Comparison of ENCODE assay signal across 8 cellular contexts in genomic region chr1:28208818-28209441, GRCh38. TPM values are rescaled to one million over a fixed set of nuclear protein-coding genes. Genes with fewer than 3 reads are reported as not detected.
A peak's percentile ranks its signal among the peaks of the same experiment; 100 is the strongest.
DNase-seq lines count a peak whose midpoint lies in the region; ATAC-seq, FAIRE-seq and TF ChIP-seq lines count a peak whose summit lies in the region.

No MANE protein-coding gene starts in this region.

- POLR2A ChIA-PET in A549 (lab: Yijun Ruan, JAX) = interaction anchor here (1.1 to 1.3 kb wide), 2 partner anchors 118 to 120 kb away, joined by 3 to 6 read pairs; partner anchors contain the start of gene EYA3
- POLR2A ChIA-PET in H1 (lab: Charles Lee; ENCODE audit: partially characterized antibody) = interaction anchor here (0.9 to 1.7 kb wide), 2 partner anchors 121 to 249 kb away, joined by 3 to 4 read pairs; partner anchors contain the start of genes EYA3 and XKR8

- no peak overlapping the region for H3K18ac ChIP-seq in H1 (ENCODE audit: extremely low read depth, low read length)
- no peak overlapping the region for H3K18ac ChIP-seq in mesendoderm (ENCODE audit: low read length)

- H3K4me2 ChIP-seq in A549 (no peak overlapping the region), H1 (ENCODE audit: insufficient read depth in 1 of 2, low read depth in 2 of 2, low read length in 2 of 2) (no peak overlapping the region), mesendoderm (ENCODE audit: low read length) (no peak overlapping the region)

- no peaks in the 10 kb centered on the region for H3K9me3 Mint-ChIP-seq in stimulated activated memory B cell treated with anti-CD40 and anti-IgM and Interleukin-4, amounts not matched to agents 10 μg/mL and 1 μg/mL and 100 μg/mL, for 72 hours

- no peak overlapping the region for H2AFZ ChIP-seq in H1 (ENCODE audit: low read length)

- TF ChIP-seq EP300 in A549 (IDR thresholded peaks at IDR 0.05) (no peak), H1 (IDR thresholded peaks at IDR 0.05; ENCODE audit: borderline replicate concordance in 1 of 2, low read depth in 2 of 2, low read length in 2 of 2) (no peak)

- no peaks in the 10 kb centered on the region for H3K23me2 ChIP-seq in H1 (ENCODE audit: low read depth, low read length)

- H3K14ac ChIP-seq in H1 (ENCODE audit: insufficient read length) = no peak overlapping the region

- H3K36me3 ChIP-seq in H1 (ENCODE audit: control insufficient read depth in 2 of 4, insufficient read depth in 4 of 4, low read length in 3 of 4) (peaks cover 8 to 53% (median 31%) of the 10 kb centered on the region in 4 experiments), mesendoderm (ENCODE audit: control insufficient read depth, insufficient read depth, low read length) (peaks cover 6% of the 10 kb centered on the region)

- peaks cover 37% of the 10 kb centered on the region for H3K36me3 Mint-ChIP-seq in stimulated activated memory B cell treated with anti-CD40 and anti-IgM and Interleukin-4, amounts not matched to agents 10 μg/mL and 1 μg/mL and 100 μg/mL, for 72 hours

- no peak overlapping the region for H3K56ac ChIP-seq in H1 (replicated peaks; ENCODE audit: insufficient read length, low read depth, low read length)
- H3K56ac ChIP-seq in mesendoderm (ENCODE audit: low read length) = no peak overlapping the region

- H3K27ac ChIP-seq in A549 (no peak overlapping the region), H1 (ENCODE audit: low read depth, low read length) (no peak overlapping the region), mesendoderm (ENCODE audit: low read depth, low read length) (no peak overlapping the region)

- TF ChIP-seq RAD21 in A549 (conservative IDR thresholded peaks at IDR 0.05 in 1 of 2, IDR thresholded peaks at IDR 0.05 in 1 of 2) (peak; percentile 87 to 88), H1 (IDR thresholded peaks at IDR 0.05 in 1 of 2, conservative IDR thresholded peaks at IDR 0.05 in 1 of 2; ENCODE audit: low read depth in 2 of 2, low read length in 2 of 2) (peak; percentile 89 to 91)

- CTCF ChIA-PET in A549 (lab: Yijun Ruan, JAX) (interaction anchor here (0.6 to 7.7 kb wide), 39 partner anchors 9 to 378 kb away, joined by 3 to 144 read pairs (median 4); partner anchors contain the start of genes EYA3 and PPP1R8), H1 (lab: Charles Lee; ENCODE audit: partially characterized antibody) (interaction anchor here (0.6 to 3.7 kb wide), 26 partner anchors 9 to 353 kb away, joined by 3 to 52 read pairs (median 4); partner anchors contain the start of gene EYA3)

- peak; percentile 42 to 69 for DNase-seq in A549 (ENCODE audit: low read depth in 1 of 2, low spot score in 1 of 2)
- DNase-seq in GM13976 (ENCODE audit: low spot score) = peak; percentile 61
- DNase-seq in NCI-H524 (lab: John Stamatoyannopoulos, UW) = peak; percentile 28 to 48
- DNase-seq in activated CD4-positive, alpha-beta T cell treated with anti-CD3 and anti-CD28 coated beads, Interleukin-2, amount 50 U/mL, for 4 hours = peak; percentile 57 to 58
- DNase-seq in H1 (ENCODE audit: low read depth in 1 of 2, low spot score in 2 of 2) = peak in 1 of 2 experiments; percentile 53
- DNase-seq in mesendoderm = peak; percentile 75

- H3K4ac ChIP-seq in H1 (replicated peaks; ENCODE audit: insufficient read length, low read depth, low read length) = no peak overlapping the region
- no peak overlapping the region for H3K4ac ChIP-seq in mesendoderm (ENCODE audit: low read depth, low read length)

- H2BK15ac ChIP-seq in H1 (ENCODE audit: low read length) (no peak overlapping the region), mesendoderm (replicated peaks; ENCODE audit: low read depth) (no peak overlapping the region)

- TF ChIP-seq CTCF in A549 (IDR thresholded peaks at IDR 0.05) (peak; percentile 79), GM13976 (IDR thresholded peaks at IDR 0.05; ENCODE audit: borderline replicate concordance, control extremely low read depth, extremely low read depth, insufficient read depth, missing control alignments) (peak; percentile 64), H1 (IDR thresholded peaks at IDR 0.05; ENCODE audit: control extremely low read depth in 1 of 3, insufficient read depth in 1 of 3, low read depth in 1 of 3, low read length in 3 of 3) (peak in 2 of 3 experiments; percentile 77 to 79; a peak in 3 of 4 replicates)

- no peak overlapping the region for H3K23ac ChIP-seq in H1 (ENCODE audit: insufficient read length)
- no peak overlapping the region for H3K23ac ChIP-seq in mesendoderm (ENCODE audit: low read length)

- H3K79me2 ChIP-seq in H1 (ENCODE audit: control insufficient read depth in 1 of 2, insufficient read depth in 2 of 2, low read length in 2 of 2) = 0 out of 4 replicates have a peak, but pooled peaks cover 0 to 7% of the 10 kb centered on the region in 2 experiments
- no peaks in the 10 kb centered on the region for H3K79me2 ChIP-seq in mesendoderm (ENCODE audit: control insufficient read depth, insufficient read depth, low read length)

- no peaks in the 10 kb centered on the region for H3K27me3 ChIP-seq in H1 (replicated peaks in 1 of 4; ENCODE audit: control insufficient read depth in 3 of 4, extremely low read depth in 1 of 4, insufficient read depth in 3 of 4, low read length in 3 of 4)
- no peaks in the 10 kb centered on the region for H3K27me3 ChIP-seq in mesendoderm (ENCODE audit: insufficient read depth, low read length, poor library complexity)

- no peak for TF ChIP-seq POLR2A in A549 (IDR thresholded peaks at IDR 0.05; ENCODE audit: low read length)
- no peak for TF ChIP-seq POLR2A in H1 (IDR thresholded peaks at IDR 0.05; ENCODE audit: control extremely low read depth in 1 of 2, low read depth in 2 of 2, low read length in 2 of 2)

- no peak overlapping the region for H2BK20ac ChIP-seq in H1 (ENCODE audit: low read length)

- H4K8ac ChIP-seq in H1 (ENCODE audit: extremely low read depth, insufficient read depth, low read length) (no peak overlapping the region), mesendoderm (ENCODE audit: low read depth, low read length) (no peak overlapping the region)

- no peak overlapping the region for H4K91ac ChIP-seq in H1 (replicated peaks; ENCODE audit: insufficient read length, low read length)

- no peak overlapping the region for H2BK12ac ChIP-seq in H1 (ENCODE audit: low read depth, low read length)

- no peak overlapping the region for H3K4me3 Mint-ChIP-seq in stimulated activated memory B cell treated with anti-CD40 and anti-IgM and Interleukin-4, amounts not matched to agents 10 μg/mL and 1 μg/mL and 100 μg/mL, for 72 hours

- no peak overlapping the region for H3K9ac ChIP-seq in H1 (replicated peaks in 1 of 4; ENCODE audit: extremely low read depth in 1 of 4, low read depth in 3 of 4, low read length in 3 of 4)
- no peak overlapping the region for H3K9ac ChIP-seq in mesendoderm (ENCODE audit: low read length)

- H3K4me1 Mint-ChIP-seq in stimulated activated memory B cell treated with anti-CD40 and anti-IgM and Interleukin-4, amounts not matched to agents 10 μg/mL and 1 μg/mL and 100 μg/mL, for 72 hours = peaks cover 6% of the 10 kb centered on the region

- H3K4me1 ChIP-seq in A549 (0 out of 3 replicates have a peak, but pooled peaks cover 3% of the 10 kb centered on the region), H1 (replicated peaks in 1 of 4; ENCODE audit: control insufficient read depth in 3 of 4, insufficient read depth in 4 of 4, low read length in 3 of 4) (no peaks in the 10 kb centered on the region), mesendoderm (ENCODE audit: control insufficient read depth, low read depth, low read length) (no peaks in the 10 kb centered on the region)

- H2AK5ac ChIP-seq in H1 (ENCODE audit: low read depth, low read length) (no peak overlapping the region), mesendoderm (ENCODE audit: low read length) (no peak overlapping the region)

- no peaks in the 10 kb centered on the region for H3K9me3 ChIP-seq in A549
- H3K9me3 ChIP-seq in H1 (ENCODE audit: insufficient read depth in 2 of 2, low read depth in 1 of 2, low read length in 1 of 2) = no peaks in the 10 kb centered on the region

- ATAC-seq in A549 = peak; percentile 85 to 90
- ATAC-seq in stimulated activated memory B cell treated with anti-CD40 and anti-IgM and Interleukin-4, amounts not matched to agents 10 μg/mL and 1 μg/mL and 100 μg/mL, for 72 hours = peak; percentile 70
- no peak for ATAC-seq in GM19397 (IDR thresholded peaks at IDR 0.05; ENCODE audit: unreplicated experiment)

- in situ Hi-C loops in GM13976 (cut with MboI; ENCODE audit: low sequenced_read_pairs, unreplicated experiment) = no loop called here

- H4K5ac ChIP-seq in H1 (ENCODE audit: insufficient read length, low read depth, low read length) = no peak overlapping the region
- no peak overlapping the region for H4K5ac ChIP-seq in mesendoderm (ENCODE audit: low read length)

- H2BK120ac ChIP-seq in H1 (replicated peaks; ENCODE audit: low read depth, low read length) (no peak overlapping the region), mesendoderm (ENCODE audit: low read depth, low read length) (no peak overlapping the region)

- H3K4me3 ChIP-seq in A549 (no peak overlapping the region), H1 (ENCODE audit: extremely low read depth in 1 of 4, insufficient read depth in 2 of 4, low read depth in 3 of 4, low read length in 4 of 4) (no peak overlapping the region), mesendoderm (ENCODE audit: low read length) (no peak overlapping the region)

- H3K79me1 ChIP-seq in H1 (ENCODE audit: low read depth, low read length) = no peaks in the 10 kb centered on the region
- no peaks in the 10 kb centered on the region for H3K79me1 ChIP-seq in mesendoderm (ENCODE audit: low read length)

- H4K20me1 ChIP-seq in H1 (replicated peaks in 1 of 2; ENCODE audit: control insufficient read depth in 1 of 2, insufficient read depth in 2 of 2, low read length in 2 of 2) = peaks cover 0 to 3% of the 10 kb centered on the region in 2 experiments

- no peaks in the 10 kb centered on the region for H3K27me3 Mint-ChIP-seq in stimulated activated memory B cell treated with anti-CD40 and anti-IgM and Interleukin-4, amounts not matched to agents 10 μg/mL and 1 μg/mL and 100 μg/mL, for 72 hours

- FAIRE-seq in A549 (lab: Jason Lieb, UNC) = no peak
- peak; percentile 50 for FAIRE-seq in H1 (lab: Jason Lieb, UNC)

- peak overlapping the region; percentile 19 for H3K27ac Mint-ChIP-seq in stimulated activated memory B cell treated with anti-CD40 and anti-IgM and Interleukin-4, amounts not matched to agents 10 μg/mL and 1 μg/mL and 100 μg/mL, for 72 hours

- H2BK5ac ChIP-seq in H1 (ENCODE audit: low read depth, low read length) (no peak overlapping the region), mesendoderm (ENCODE audit: low read length) (no peak overlapping the region)

- 16% methylated on average over 4 of the region's 4 CpGs for WGBS in A549 (ENCODE audit: missing lambda C conversion rate)
- 77% methylated on average over 4 of the region's 4 CpGs; no CpG with 5 or more reads in 1 of the 2 experiments for WGBS in H1 (ENCODE audit: extremely low coverage in 1 of 2, insufficient coverage in 1 of 2, insufficient read length in 1 of 2, insufficient replicate concordance in 2 of 2, low coverage in 1 of 2, low lambda C conversion rate in 2 of 2, missing lambda C conversion rate in 1 of 2), 2 experiments
- WGBS in mesendoderm (ENCODE audit: extremely low coverage, insufficient coverage, low lambda C conversion rate) = 100% methylated on average over 1 of the region's 4 CpGs

RNA-seq across cellular contexts. Expression of gene DNAJC8, which starts 23.9 kb away (rescaled TPM):
- polyA plus RNA-seq in A549 (2011; rRNA removed) (67.0 and 93.7 TPM in 2 replicates), A549 (2017; fragmentation: RNase III; extraction: RNeasy Plus Mini Kit Qiagen cat#74134 plus additional on column Dnase treatment) (81.7 to 87.3 TPM (median 81.8 TPM) in 3 replicates), H1 (2011; rRNA removed) (74.1 and 116 TPM in 2 replicates)
- 39.9 and 42.3 TPM in 2 replicates for polyA plus RNA-seq in A549 (2012; cell fraction: cytosol; rRNA removed)
- polyA plus RNA-seq in A549 (2012; cell fraction: nucleus; rRNA removed) = 19.3 and 29.0 TPM in 2 replicates
- polyA minus RNA-seq in A549 (2011; rRNA and poly(A)+ RNA removed) = 18.1 and 18.8 TPM in 2 replicates
- 129 and 134 TPM in 2 replicates for total RNA-seq in H1 (2021; fragmentation: NEBNext Ultra II Directional; extraction: Animal tissue kit (Norgen Biotek cat#: 25700))
- 105 TPM for polyA plus RNA-seq in H1 (2011; cell fraction: cytosol; rRNA removed)
- polyA plus RNA-seq in H1 (2011; cell fraction: nucleus; rRNA removed) = 44.7 TPM
- polyA plus RNA-seq in H1 (2012, experiment 1 of 2) = 116 to 133 TPM (median 119 TPM) in 4 replicates
- polyA plus RNA-seq in H1 (2012, experiment 2 of 2) = 116 TPM
- 155 TPM for polyA plus RNA-seq in H1 (2013, experiment 1 of 2)
- polyA plus RNA-seq in H1 (2013, experiment 2 of 2) = 156 TPM
- polyA minus RNA-seq in H1 (2011; rRNA and poly(A)+ RNA removed) = 31.2 and 38.8 TPM in 2 replicates
- 19.2 TPM for polyA minus RNA-seq in H1 (2011; cell fraction: cytosol; rRNA and poly(A)+ RNA removed)
- polyA minus RNA-seq in H1 (2011; cell fraction: nucleus; rRNA and poly(A)+ RNA removed) = 23.8 TPM
- 156 TPM for polyA plus RNA-seq in mesendoderm (2013, experiment 1 of 2)
- 156 TPM for polyA plus RNA-seq in mesendoderm (2013, experiment 2 of 2)

RNA-seq across cellular contexts. Expression of gene ATP5IF1, which starts 27.0 kb away (rescaled TPM):
- 102 and 178 TPM in 2 replicates for polyA plus RNA-seq in A549 (2011; rRNA removed)
- 245 and 347 TPM in 2 replicates for polyA plus RNA-seq in A549 (2012; cell fraction: cytosol; rRNA removed)
- 73.8 and 121 TPM in 2 replicates for polyA plus RNA-seq in A549 (2012; cell fraction: nucleus; rRNA removed)
- polyA plus RNA-seq in A549 (2017; fragmentation: RNase III; extraction: RNeasy Plus Mini Kit Qiagen cat#74134 plus additional on column Dnase treatment) = 229 to 240 TPM (median 234 TPM) in 3 replicates
- polyA minus RNA-seq in A549 (2011; rRNA and poly(A)+ RNA removed) = 9.6 and 12.8 TPM in 2 replicates
- total RNA-seq in H1 (2021; fragmentation: NEBNext Ultra II Directional; extraction: Animal tissue kit (Norgen Biotek cat#: 25700)) = 198 and 202 TPM in 2 replicates
- polyA plus RNA-seq in H1 (2011; rRNA removed) = 242 and 292 TPM in 2 replicates
- polyA plus RNA-seq in H1 (2011; cell fraction: cytosol; rRNA removed) = 541 TPM
- 149 TPM for polyA plus RNA-seq in H1 (2011; cell fraction: nucleus; rRNA removed)
- polyA plus RNA-seq in H1 (2012, experiment 1 of 2) = 353 to 427 TPM (median 404 TPM) in 4 replicates
- 148 TPM for polyA plus RNA-seq in H1 (2012, experiment 2 of 2)
- 547 TPM for polyA plus RNA-seq in H1 (2013, experiment 1 of 2)
- 580 TPM for polyA plus RNA-seq in H1 (2013, experiment 2 of 2)
- polyA minus RNA-seq in H1 (2011; rRNA and poly(A)+ RNA removed) = 16.3 and 22.7 TPM in 2 replicates
- polyA minus RNA-seq in H1 (2011; cell fraction: cytosol; rRNA and poly(A)+ RNA removed) = 88.7 TPM
- 56.0 TPM for polyA minus RNA-seq in H1 (2011; cell fraction: nucleus; rRNA and poly(A)+ RNA removed)
- 620 TPM for polyA plus RNA-seq in mesendoderm (2013, experiment 1 of 2)
- 625 TPM for polyA plus RNA-seq in mesendoderm (2013, experiment 2 of 2)

RNA-seq across cellular contexts. Expression of gene PTAFR, which starts 32.4 kb away (rescaled TPM):
- 0.58 and 0.83 TPM in 2 replicates for polyA plus RNA-seq in A549 (2011; rRNA removed)
- 0.50 and 0.84 TPM in 2 replicates for polyA plus RNA-seq in A549 (2012; cell fraction: cytosol; rRNA removed)
- polyA plus RNA-seq in A549 (2012; cell fraction: nucleus; rRNA removed) = 0.26 and 0.40 TPM in 2 replicates
- 0.17 to 0.24 TPM (median 0.17 TPM) in 3 replicates for polyA plus RNA-seq in A549 (2017; fragmentation: RNase III; extraction: RNeasy Plus Mini Kit Qiagen cat#74134 plus additional on column Dnase treatment)
- polyA minus RNA-seq in A549 (2011; rRNA and poly(A)+ RNA removed) = 0.70 and 0.83 TPM in 2 replicates
- total RNA-seq in H1 (2021; fragmentation: NEBNext Ultra II Directional; extraction: Animal tissue kit (Norgen Biotek cat#: 25700)) = 1.2 TPM in 2 replicates
- polyA plus RNA-seq in H1 (2011; rRNA removed) = 3.4 and 4.9 TPM in 2 replicates
- polyA plus RNA-seq in H1 (2011; cell fraction: cytosol; rRNA removed) = 2.7 TPM
- polyA plus RNA-seq in H1 (2011; cell fraction: nucleus; rRNA removed) = 1.2 TPM
- polyA plus RNA-seq in H1 (2012, experiment 1 of 2) = 1.4 to 1.6 TPM (median 1.5 TPM) in 4 replicates
- polyA plus RNA-seq in H1 (2012, experiment 2 of 2) = 1.3 TPM
- 1.8 TPM for polyA plus RNA-seq in H1 (2013, experiment 1 of 2)
- 2.0 TPM for polyA plus RNA-seq in H1 (2013, experiment 2 of 2)
- 5.5 and 6.6 TPM in 2 replicates for polyA minus RNA-seq in H1 (2011; rRNA and poly(A)+ RNA removed)
- 0.73 TPM for polyA minus RNA-seq in H1 (2011; cell fraction: cytosol; rRNA and poly(A)+ RNA removed)
- polyA minus RNA-seq in H1 (2011; cell fraction: nucleus; rRNA and poly(A)+ RNA removed) = 1.4 TPM
- polyA plus RNA-seq in mesendoderm (2013, experiment 1 of 2) = 0.59 TPM
- 0.81 TPM for polyA plus RNA-seq in mesendoderm (2013, experiment 2 of 2)

RNA-seq across cellular contexts. Expression of gene SESN2, which starts 50.4 kb away (rescaled TPM):
- polyA plus RNA-seq in A549 (2011; rRNA removed) (16.6 and 16.7 TPM in 2 replicates), A549 (2017; fragmentation: RNase III; extraction: RNeasy Plus Mini Kit Qiagen cat#74134 plus additional on column Dnase treatment) (5.2 to 5.6 TPM (median 5.6 TPM) in 3 replicates), H1 (2011; rRNA removed) (33.0 and 54.4 TPM in 2 replicates)
- polyA plus RNA-seq in A549 (2012; cell fraction: cytosol; rRNA removed) = 6.2 and 7.9 TPM in 2 replicates
- 12.5 and 16.4 TPM in 2 replicates for polyA plus RNA-seq in A549 (2012; cell fraction: nucleus; rRNA removed)
- polyA minus RNA-seq in A549 (2011; rRNA and poly(A)+ RNA removed) = 25.4 and 29.1 TPM in 2 replicates
- total RNA-seq in H1 (2021; fragmentation: NEBNext Ultra II Directional; extraction: Animal tissue kit (Norgen Biotek cat#: 25700)) = 22.6 and 25.1 TPM in 2 replicates
- polyA plus RNA-seq in H1 (2011; cell fraction: cytosol; rRNA removed) = 37.0 TPM
- 57.7 TPM for polyA plus RNA-seq in H1 (2011; cell fraction: nucleus; rRNA removed)
- polyA plus RNA-seq in H1 (2012, experiment 1 of 2) = 21.4 to 30.0 TPM (median 25.6 TPM) in 4 replicates
- 37.1 TPM for polyA plus RNA-seq in H1 (2012, experiment 2 of 2)
- polyA plus RNA-seq in H1 (2013, experiment 1 of 2) = 20.7 TPM
- 19.6 TPM for polyA plus RNA-seq in H1 (2013, experiment 2 of 2)
- polyA minus RNA-seq in H1 (2011; rRNA and poly(A)+ RNA removed) = 35.6 and 41.8 TPM in 2 replicates
- 33.8 TPM for polyA minus RNA-seq in H1 (2011; cell fraction: cytosol; rRNA and poly(A)+ RNA removed)
- polyA minus RNA-seq in H1 (2011; cell fraction: nucleus; rRNA and poly(A)+ RNA removed) = 23.1 TPM
- 19.5 TPM for polyA plus RNA-seq in mesendoderm (2013, experiment 1 of 2)
- 19.7 TPM for polyA plus RNA-seq in mesendoderm (2013, experiment 2 of 2)

Comparison
In these comparisons a context has a peak if more than half of its experiments do, and no peak if none do; other contexts are left out.
1. Of the 18 proteins assayed by ChIP-seq in both H1 and A549: peak only in H1: none; only in A549: none; in both: CTCF and RAD21; in neither: 16.